Comparison of ENCODE assay signal across 5 cellular contexts in genomic region chr6:17744757-17745308, GRCh38. TPM values are rescaled to one million over a fixed set of nuclear protein-coding genes. Genes with fewer than 3 reads are reported as not detected.
DNase-seq lines count a peak whose midpoint lies in the region; ATAC-seq, FAIRE-seq and TF ChIP-seq lines count a peak whose summit lies in the region.
"Not testable (repeated sequence)": the region's sequence is repeated elsewhere in the genome, so short reads cannot be mapped to it uniquely, and the experiment has no call there.

No MANE protein-coding gene starts in this region.

- H2AFZ ChIP-seq in K562 (ENCODE audit: low read depth, low read length) (peak overlapping the region; percentile 84), neuronal stem cell (ENCODE audit: low read length) (peak overlapping the region; percentile 40)
- H2AFZ ChIP-seq in HepG2 (ENCODE audit: low read length), result not testable (repeated sequence)

- peak overlapping the region; percentile 89 for H3K14ac ChIP-seq in neuronal stem cell (ENCODE audit: low read length)

- not testable (repeated sequence) for H3K27me3 ChIP-seq in BLaER1; K562 (ENCODE audit: control insufficient read depth in 2 of 2, insufficient read depth in 2 of 2, low read length in 2 of 2); HepG2 (ENCODE audit: control insufficient read depth in 1 of 2, insufficient read depth in 2 of 2, low read length in 2 of 2); neuronal stem cell (ENCODE audit: control insufficient read depth in 3 of 3, insufficient read depth in 3 of 3, low read depth in 1 of 3, low read length in 3 of 3); testis

- not testable (repeated sequence) for H2BK120ac ChIP-seq in neuronal stem cell (ENCODE audit: low read depth, low read length)

- H2BK5ac ChIP-seq in neuronal stem cell (ENCODE audit: low read length), result not testable (repeated sequence)

- H3K9ac ChIP-seq in BLaER1; K562 (ENCODE audit: insufficient read depth in 1 of 2, low read depth in 2 of 2, low read length in 2 of 2); HepG2 (ENCODE audit: insufficient read depth, low read depth, low read length); neuronal stem cell (ENCODE audit: low read depth, low read length, poor library complexity): not testable (repeated sequence)

- not testable (repeated sequence) for ATAC-seq in K562, HepG2

- CTCF ChIA-PET in K562 (lab: Yijun Ruan, JAX; ENCODE audit: low intra/inter-chr PET ratio); HepG2 (lab: Yijun Ruan, JAX; ENCODE audit: low intra/inter-chr PET ratio, low total read pairs): not testable (repeated sequence)

- in situ Hi-C loops in K562 (cut with MboI); HepG2 (cut with HindIII; ENCODE audit: extremely low pct_ligation_motif_present, low pct_unique_long_range_greater_than_20kb): not testable (repeated sequence)

- H4K20me1 ChIP-seq in BLaER1; K562 (replicated peaks; ENCODE audit: control insufficient read depth, insufficient read depth, low read length); HepG2 (ENCODE audit: insufficient read depth, low read length): not testable (repeated sequence)

- not testable (repeated sequence) for TF ChIP-seq EP300 in K562 (IDR thresholded peaks at IDR 0.05; ENCODE audit: low read length); HepG2 (IDR thresholded peaks at IDR 0.05; ENCODE audit: low read depth in 2 of 2, low read length in 2 of 2); HepG2 (CRISPR knock-in tag; IDR thresholded peaks at IDR 0.05; ENCODE audit: borderline replicate concordance)

- H3K4me3 ChIP-seq in BLaER1; K562; neuronal stem cell (ENCODE audit: low read length in 2 of 2): not testable (repeated sequence)
- H3K4me3 ChIP-seq in HepG2 (replicated peaks in 1 of 3; ENCODE audit: insufficient read depth in 1 of 3, low read depth in 2 of 3, low read length in 3 of 3) (peak overlapping the region in 1 of 3 experiments; percentile 63; a peak in 1 of 6 replicates), testis (peak overlapping the region; percentile 40 to 41)

- H3K4me2 ChIP-seq in BLaER1, result peak overlapping the region; percentile 71; the same call in 1 of the 2 replicates
- peak overlapping the region; percentile 42; the same call in 1 of the 2 replicates for H3K4me2 ChIP-seq in K562 (ENCODE audit: insufficient read depth, low read length)
- peak overlapping the region; percentile 93 for H3K4me2 ChIP-seq in HepG2 (ENCODE audit: low read depth, low read length)
- not testable (repeated sequence) for H3K4me2 ChIP-seq in neuronal stem cell (ENCODE audit: insufficient read depth, low read length, poor library complexity, severe bottlenecking)

- POLR2A ChIA-PET in K562 (lab: Yijun Ruan, JAX), result interaction anchor here (0.6 to 2.1 kb wide), 7 partner anchors 8 to 458 kb away, joined by 3 to 13 read pairs (median 5); partner anchors contain the start of gene NUP153
- POLR2A ChIA-PET in HepG2 (lab: Yijun Ruan, JAX), result interaction anchor here (1.2 to 1.9 kb wide), 6 partner anchors 14 to 46 kb away, joined by 3 to 13 read pairs (median 6); partner anchors contain the start of gene NUP153

- not testable (repeated sequence) for H3K23ac ChIP-seq in neuronal stem cell (ENCODE audit: low read depth, low read length, poor library complexity)

- H3K27ac ChIP-seq in BLaER1 (peak overlapping the region; percentile 65; the same call in 1 of the 2 replicates), HepG2 (ENCODE audit: extremely low read length, insufficient read depth, low read length) (peak overlapping the region; percentile 61)
- not testable (repeated sequence) for H3K27ac ChIP-seq in K562 (ENCODE audit: extremely low read depth, low read depth, low read length); neuronal stem cell (replicated peaks; ENCODE audit: low read length); testis

- TF ChIP-seq CTCF in K562 (IDR thresholded peaks at IDR 0.05 in 2 of 3, conservative IDR thresholded peaks at IDR 0.05 in 1 of 3; ENCODE audit: insufficient read depth in 2 of 3, low read depth in 1 of 3, low read length in 3 of 3); HepG2 (CRISPR knock-in tag; IDR thresholded peaks at IDR 0.05); testis (IDR thresholded peaks at IDR 0.05): not testable (repeated sequence)

- 76% methylated on average over 13 of the region's 13 CpGs for WGBS in K562 (ENCODE audit: insufficient coverage, low coverage, missing lambda C conversion rate)
- WGBS in HepG2 (ENCODE audit: low lambda C conversion rate), result 72% methylated on average over 9 of the region's 13 CpGs
- WGBS in neuronal stem cell (ENCODE audit: extremely low coverage in 2 of 2, insufficient read length in 2 of 2, insufficient replicate concordance in 1 of 2), 2 donors, result no CpG with 5 or more reads among the region's 13 CpGs
- 62 to 76% methylated on average over 9 to 13 of the region's 13 CpGs for WGBS in testis, 2 donors

- TF ChIP-seq POLR2A in K562 (conservative IDR thresholded peaks at IDR 0.05); HepG2 (IDR thresholded peaks at IDR 0.05; ENCODE audit: insufficient read depth in 1 of 2, low read depth in 2 of 2, low read length in 2 of 2); testis (IDR thresholded peaks at IDR 0.05): not testable (repeated sequence)

- H2BK15ac ChIP-seq in neuronal stem cell (ENCODE audit: low read length), result not testable (repeated sequence)

- not testable (repeated sequence) for H3K79me2 ChIP-seq in K562 (ENCODE audit: control insufficient read depth, insufficient read depth, low read length); HepG2 (ENCODE audit: insufficient read depth, low read length)

- peaks cover 10% of the 10 kb centered on the region for H3K9me3 ChIP-seq in BLaER1
- not testable (repeated sequence) for H3K9me3 ChIP-seq in K562 (replicated peaks; ENCODE audit: control insufficient read depth, insufficient read depth, low read depth, low read length); HepG2 (ENCODE audit: low read length); neuronal stem cell (replicated peaks in 1 of 2; ENCODE audit: control insufficient read depth in 2 of 2, insufficient read depth in 1 of 2, low read depth in 1 of 2, low read length in 2 of 2); testis

- not testable (repeated sequence) for H3K4ac ChIP-seq in neuronal stem cell (ENCODE audit: low read length)

- H3K79me1 ChIP-seq in neuronal stem cell (ENCODE audit: low read depth, low read length), result not testable (repeated sequence)

- not testable (repeated sequence) for DNase-seq in K562 (ENCODE audit: extremely low read depth in 1 of 4, low spot score in 3 of 4); neuronal stem cell (ENCODE audit: low spot score)
- DNase-seq in HepG2 (ENCODE audit: low spot score) (peak; percentile 17), testis (peak; percentile 53)

- H3K18ac ChIP-seq in neuronal stem cell (ENCODE audit: low read length), result not testable (repeated sequence)

- not testable (repeated sequence) for H3K36me3 ChIP-seq in BLaER1; K562 (ENCODE audit: control insufficient read depth, insufficient read depth, low read length); HepG2 (replicated peaks in 1 of 2; ENCODE audit: control insufficient read depth in 1 of 2, insufficient read depth in 2 of 2, low read length in 2 of 2); neuronal stem cell (replicated peaks in 1 of 2; ENCODE audit: control insufficient read depth in 2 of 2, insufficient read depth in 2 of 2, low read length in 2 of 2); testis (ENCODE audit: low read depth, missing control alignments)

- TF ChIP-seq RAD21 in K562 (CRISPR knock-in tag; conservative IDR thresholded peaks at IDR 0.05 in 1 of 2, IDR thresholded peaks at IDR 0.05 in 1 of 2); HepG2 (CRISPR knock-in tag; IDR thresholded peaks at IDR 0.05): not testable (repeated sequence)

- not testable (repeated sequence) for FAIRE-seq in K562 (lab: Jason Lieb, UNC); HepG2 (lab: Jason Lieb, UNC)

- not testable (repeated sequence) for H2AK5ac ChIP-seq in neuronal stem cell (ENCODE audit: low read depth, low read length)

- H4K8ac ChIP-seq in neuronal stem cell (ENCODE audit: low read depth, low read length), result not testable (repeated sequence)

- H3K4me1 ChIP-seq in BLaER1, result peaks cover 44% of the 10 kb centered on the region
- H3K4me1 ChIP-seq in K562 (replicated peaks in 1 of 2; ENCODE audit: control insufficient read depth in 2 of 2, insufficient read depth in 2 of 2, low read length in 2 of 2); neuronal stem cell (ENCODE audit: control insufficient read depth in 2 of 2, insufficient read depth in 1 of 2, low read depth in 1 of 2, low read length in 2 of 2); testis: not testable (repeated sequence)
- peaks cover 35% of the 10 kb centered on the region for H3K4me1 ChIP-seq in HepG2 (ENCODE audit: insufficient read depth, low read length)

- not testable (repeated sequence) for H2BK12ac ChIP-seq in neuronal stem cell (ENCODE audit: low read length)

- intact Hi-C loops in K562 (cut with micrococcal nuclease); HepG2 (cut with micrococcal nuclease; ENCODE audit: unreplicated experiment); testis (cut with DNase I; ENCODE audit: low total_unique reads): not testable (repeated sequence)

- not testable (repeated sequence) for H4K91ac ChIP-seq in neuronal stem cell (ENCODE audit: low read depth, low read length, poor library complexity)

- not testable (repeated sequence) for H3K9me1 ChIP-seq in K562 (ENCODE audit: control insufficient read depth, insufficient read depth, low read length)

- not testable (repeated sequence) for BruUV-seq in K562 (replicated peaks; lab: Mats Ljungman, UMichigan); HepG2 (replicated peaks; lab: Mats Ljungman, UMichigan)

RNA-seq across cellular contexts. Expression of gene NUP153, which starts 38.1 kb away (rescaled TPM):
- 74.3 and 181 TPM in 2 replicates for total RNA-seq in K562 (2011; cell fraction: chromatin; rRNA removed; ENCODE audit: low replicate concordance)
- 48.2 and 59.3 TPM in 2 replicates for total RNA-seq in K562 (2011; cell fraction: nucleolus; rRNA removed)
- total RNA-seq in K562 (2011; cell fraction: nucleoplasm; rRNA removed), result 75.8 and 76.4 TPM in 2 replicates
- 61.1 and 75.3 TPM in 2 replicates for total RNA-seq in K562 (2014; rRNA removed)
- total RNA-seq in K562 (2014; rRNA removed; fragmentation: Illumina TruSeq; extraction: Trizol), result 84.8 and 96.0 TPM in 2 replicates
- total RNA-seq in K562 (2015; rRNA removed; fragmentation: Illumina TruSeq; extraction: Trizol), result 82.3 and 89.0 TPM in 2 replicates
- total RNA-seq in K562 (2021), result 104 and 108 TPM in 2 replicates
- 91.5 and 110 TPM in 2 replicates for polyA plus RNA-seq in K562 (2011; rRNA removed)
- 68.3 and 73.2 TPM in 2 replicates for polyA plus RNA-seq in K562 (2011; cell fraction: cytosol; rRNA removed)
- polyA plus RNA-seq in K562 (2011; cell fraction: nucleus; rRNA removed), result 93.8 and 98.5 TPM in 2 replicates
- 48.9 and 59.8 TPM in 2 replicates for polyA plus RNA-seq in K562 (2012)
- polyA plus RNA-seq in K562 (2014; fragmentation: Illumina TruSeq; extraction: Trizol), result 96.4 and 110 TPM in 2 replicates
- polyA plus RNA-seq in K562 (2014; fragmentation: Nextera tagmentation; extraction: Ambion mirVana), result 10 to 100 TPM; 21.9 to 31.8 TPM
- 72.4 and 72.8 TPM in 2 replicates for polyA plus RNA-seq in K562 (2014; rRNA removed)
- polyA minus RNA-seq in K562 (2011; rRNA and poly(A)+ RNA removed), result 136 and 137 TPM in 2 replicates
- 54.4 and 71.0 TPM in 2 replicates for polyA minus RNA-seq in K562 (2011; cell fraction: cytosol; rRNA and poly(A)+ RNA removed)
- 37.6 and 61.4 TPM in 2 replicates for polyA minus RNA-seq in K562 (2011; cell fraction: nucleus; rRNA and poly(A)+ RNA removed)
- 55.2 and 93.0 TPM in 2 replicates for total RNA-seq in HepG2 (2016; rRNA removed; fragmentation: Illumina TruSeq; extraction: Trizol)
- total RNA-seq in HepG2 (2016; cell fraction: cytosol; rRNA removed; fragmentation: Illumina TruSeq; extraction: Trizol; ENCODE audit: low read depth), result 10.5 and 11.6 TPM in 2 replicates
- total RNA-seq in HepG2 (2016; cell fraction: insoluble cytoplasmic fraction; rRNA removed; fragmentation: Illumina TruSeq; extraction: Trizol), result 53.1 and 86.9 TPM in 2 replicates
- 26.2 and 29.5 TPM in 2 replicates for total RNA-seq in HepG2 (2016; cell fraction: membrane; rRNA removed; fragmentation: Illumina TruSeq; extraction: Trizol)
- 55.4 and 57.9 TPM in 2 replicates for total RNA-seq in HepG2 (2016; cell fraction: nucleus; rRNA removed; fragmentation: Illumina TruSeq; extraction: Trizol)
- 24.5 and 29.8 TPM in 2 replicates for polyA plus RNA-seq in HepG2 (2011; rRNA removed)
- polyA plus RNA-seq in HepG2 (2011; cell fraction: cytosol; rRNA removed), result 15.6 and 20.2 TPM in 2 replicates
- polyA plus RNA-seq in HepG2 (2011; cell fraction: nucleus; rRNA removed), result 19.1 and 21.8 TPM in 2 replicates
- polyA plus RNA-seq in HepG2 (2012), result 28.8 and 33.6 TPM in 2 replicates
- 1.2 and 1.7 TPM in 2 replicates for polyA plus RNA-seq in HepG2 (2016; cell fraction: cytosol; fragmentation: Illumina TruSeq; extraction: Trizol; ENCODE audit: low read depth)
- 63.9 and 66.2 TPM in 2 replicates for polyA plus RNA-seq in HepG2 (2016; cell fraction: insoluble cytoplasmic fraction; fragmentation: Illumina TruSeq; extraction: Trizol; ENCODE audit: low read depth)
- polyA plus RNA-seq in HepG2 (2016; cell fraction: membrane; fragmentation: Illumina TruSeq; extraction: Trizol; ENCODE audit: low read depth), result 5.1 and 6.2 TPM in 2 replicates
- polyA plus RNA-seq in HepG2 (2016; cell fraction: nucleus; fragmentation: Illumina TruSeq; extraction: Trizol; ENCODE audit: insufficient read depth, low read depth), result 50.4 and 54.2 TPM in 2 replicates
- 43.1 and 56.1 TPM in 2 replicates for polyA minus RNA-seq in HepG2 (2011; rRNA and poly(A)+ RNA removed; ENCODE audit: low replicate concordance)
- polyA minus RNA-seq in HepG2 (2011; cell fraction: cytosol; rRNA and poly(A)+ RNA removed), result 32.8 and 33.8 TPM in 2 replicates
- 47.4 and 49.2 TPM in 2 replicates for polyA minus RNA-seq in HepG2 (2011; cell fraction: nucleus; rRNA and poly(A)+ RNA removed)
- polyA plus RNA-seq in neuronal stem cell (2013, experiment 1 of 2), result 32.8 TPM
- 33.2 TPM for polyA plus RNA-seq in neuronal stem cell (2013, experiment 2 of 2)
- total RNA-seq in testis, result 10 to 100 TPM; 63.2 to 64.1 TPM
- 62.5 TPM for polyA plus RNA-seq in testis (ENCODE audit: insufficient read depth, low read depth, low replicate concordance)
